Comparison of ENCODE assay signal across 17 cellular contexts in genomic region chr5:176599749-176600430, GRCh38. TPM values are rescaled to one million over a fixed set of nuclear protein-coding genes. Genes with fewer than 3 reads are reported as not detected.
"Had no signal": no experiment of that assay in that cellular context is flagged by ENCODE, and none has a peak within 500 bp of the region (broad histone marks: within the 10 kb centered on the region; RNA-seq: fewer than 3 reads in every experiment).

No MANE protein-coding gene starts in this region.

RNA-seq across cellular contexts. Expression of gene SNCB, which starts 30.4 kb away (rescaled TPM):
- total RNA-seq: colonic mucosa; endothelial cell of umbilical vein; liver; mesenteric fat pad; mononuclear cell; naive thymus-derived CD8-positive, alpha-beta T cell; ovary; posterior vena cava; stomach; thoracic aorta; transverse colon; ureter had no signal
- polyA plus RNA-seq: heart left ventricle; liver; naive thymus-derived CD8-positive, alpha-beta T cell; stomach had no signal

RNA-seq across cellular contexts. Expression of gene EIF4E1B, which starts 30.6 kb away (rescaled TPM):
- total RNA-seq: colonic mucosa; dermis blood vessel endothelial cell; endothelial cell of umbilical vein; heart left ventricle; liver; lung microvascular endothelial cell; mesenteric fat pad; naive thymus-derived CD8-positive, alpha-beta T cell; ovary; posterior vena cava; right atrium auricular region; stomach; thoracic aorta; transverse colon; ureter had no signal
- polyA plus RNA-seq: endothelial cell of umbilical vein; heart left ventricle; liver; naive thymus-derived CD8-positive, alpha-beta T cell; sigmoid colon; stomach had no signal

RNA-seq across cellular contexts. Expression of gene CDHR2, which starts 50.7 kb away (rescaled TPM):
- total RNA-seq: endothelial cell of umbilical vein, lung microvascular endothelial cell, thoracic aorta, ureter had no signal
- polyA plus RNA-seq: endothelial cell of umbilical vein had no signal
